In the genomic region with DNA sequence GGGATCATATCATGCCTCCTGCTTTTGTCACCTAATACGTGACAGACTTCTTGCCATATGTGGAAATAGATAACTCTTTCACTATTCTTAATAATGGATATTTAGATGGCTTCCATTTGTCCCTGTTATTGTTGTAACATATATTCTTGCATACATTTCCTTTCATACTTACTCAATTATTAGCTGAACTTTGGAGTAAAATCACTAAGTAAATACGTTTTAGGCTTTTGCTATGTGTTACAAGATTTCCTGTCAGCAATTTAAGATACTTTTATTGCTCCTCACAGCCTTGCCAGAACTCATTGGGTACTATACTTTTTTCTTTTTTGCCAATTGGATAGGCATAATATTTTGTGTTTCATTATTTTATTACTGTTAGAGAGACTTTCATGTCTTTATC, we compare ENCODE assay signal across 29 cellular contexts.
"Had no signal": no experiment of that assay in that cellular context is flagged by ENCODE, and none has a peak within 500 bp of the region (broad histone marks: within the 10 kb centered on the region; RNA-seq: fewer than 3 reads in every experiment).

No MANE protein-coding gene starts in this region.

- FAIRE-seq: bronchial epithelial cell, keratinocyte, urothelium cell line had no signal

- H3K9me3 Mint-ChIP-seq: activated CD4-positive, alpha-beta memory T cell treated with anti-CD3 and anti-CD28 coated beads for 36 hours; activated CD4-positive, alpha-beta T cell treated with anti-CD3 and anti-CD28 coated beads, Interleukin-2, amount 10 ng/mL, durations not matched to agents 24 days and 14 days; activated naive CD4-positive, alpha-beta T cell treated with anti-CD3 and anti-CD28 coated beads for 36 hours; effector memory CD8-positive, alpha-beta T cell; mesothelial cell of epicardium; naive B cell had no signal

- H3K36me3 ChIP-seq: thoracic aorta had no signal

- H3K27ac ChIP-seq: gastrocnemius medialis, parathyroid adenoma, psoas muscle, spleen, thoracic aorta, VCaP had no signal

- H3K4me3 Mint-ChIP-seq: activated CD4-positive, alpha-beta memory T cell treated with anti-CD3 and anti-CD28 coated beads for 36 hours; activated CD4-positive, alpha-beta T cell treated with anti-CD3 and anti-CD28 coated beads, Interleukin-2, amount 10 ng/mL, durations not matched to agents 24 days and 14 days; activated naive CD4-positive, alpha-beta T cell treated with anti-CD3 and anti-CD28 coated beads for 36 hours; effector memory CD8-positive, alpha-beta T cell; mesothelial cell of epicardium; naive B cell had no signal

- H3K9me3 ChIP-seq: gastrocnemius medialis, psoas muscle, spleen, thoracic aorta had no signal

- H3K4me3 ChIP-seq: gastrocnemius medialis, psoas muscle, spleen, thoracic aorta had no signal

- H3K4me1 Mint-ChIP-seq: mesothelial cell of epicardium, naive B cell had no signal

- DNase-seq: activated CD4-positive, alpha-beta memory T cell treated with anti-CD3 and anti-CD28 coated beads for 36 hours; activated CD4-positive, alpha-beta T cell treated with anti-CD3 and anti-CD28 coated beads, Interleukin-2, amount 10 ng/mL, durations not matched to agents 24 days and 14 days; activated CD8-positive, alpha-beta memory T cell treated with anti-CD3 and anti-CD28 coated beads, Interleukin-2, amount 50 U/mL, for 48 hours; activated effector memory CD4-positive, alpha-beta T cell treated with Interleukin-2 at 50 U/mL for 16 hours; activated naive CD4-positive, alpha-beta T cell treated with anti-CD3 and anti-CD28 coated beads for 36 hours; amygdala; cerebellar nuclear complex; cortex of kidney; effector memory CD8-positive, alpha-beta T cell; erythroblast; gastrocnemius medialis; glutamatergic neuron; left cardiac atrium; mammary epithelial cell; naive B cell; occipital lobe; psoas muscle; spleen; stimulated activated CD4-positive, alpha-beta T cell treated with anti-CD3 and anti-CD28 coated beads, Interleukin-2, amount 100 ng/mL, for 48 hours; stimulated activated naive CD8-positive, alpha-beta T cell treated with anti-CD3 and anti-CD28 coated beads, Interleukin-15, Interleukin-2, amounts not matched to agents 100 U/mL and 50 U/mL, for 24 hours; T-helper 1 cell; trophoblast cell had no signal

- H3K9ac ChIP-seq: parathyroid adenoma had no signal

- H3K79me2 ChIP-seq: parathyroid adenoma had no signal

- H2AFZ ChIP-seq: parathyroid adenoma had no signal

- H3K27me3 Mint-ChIP-seq: activated CD4-positive, alpha-beta memory T cell treated with anti-CD3 and anti-CD28 coated beads for 36 hours; activated CD4-positive, alpha-beta T cell treated with anti-CD3 and anti-CD28 coated beads, Interleukin-2, amount 10 ng/mL, durations not matched to agents 24 days and 14 days; effector memory CD8-positive, alpha-beta T cell; naive B cell had no signal

- H3K27ac Mint-ChIP-seq: activated CD4-positive, alpha-beta memory T cell treated with anti-CD3 and anti-CD28 coated beads for 36 hours; activated CD4-positive, alpha-beta T cell treated with anti-CD3 and anti-CD28 coated beads, Interleukin-2, amount 10 ng/mL, durations not matched to agents 24 days and 14 days; activated naive CD4-positive, alpha-beta T cell treated with anti-CD3 and anti-CD28 coated beads for 36 hours; effector memory CD8-positive, alpha-beta T cell; mesothelial cell of epicardium had no signal

- H3K27me3 ChIP-seq: gastrocnemius medialis, spleen had no signal

- H3K4me1 ChIP-seq: psoas muscle had no signal
